Comparison of ENCODE assay signal across 3 cellular contexts in the genomic region with DNA sequence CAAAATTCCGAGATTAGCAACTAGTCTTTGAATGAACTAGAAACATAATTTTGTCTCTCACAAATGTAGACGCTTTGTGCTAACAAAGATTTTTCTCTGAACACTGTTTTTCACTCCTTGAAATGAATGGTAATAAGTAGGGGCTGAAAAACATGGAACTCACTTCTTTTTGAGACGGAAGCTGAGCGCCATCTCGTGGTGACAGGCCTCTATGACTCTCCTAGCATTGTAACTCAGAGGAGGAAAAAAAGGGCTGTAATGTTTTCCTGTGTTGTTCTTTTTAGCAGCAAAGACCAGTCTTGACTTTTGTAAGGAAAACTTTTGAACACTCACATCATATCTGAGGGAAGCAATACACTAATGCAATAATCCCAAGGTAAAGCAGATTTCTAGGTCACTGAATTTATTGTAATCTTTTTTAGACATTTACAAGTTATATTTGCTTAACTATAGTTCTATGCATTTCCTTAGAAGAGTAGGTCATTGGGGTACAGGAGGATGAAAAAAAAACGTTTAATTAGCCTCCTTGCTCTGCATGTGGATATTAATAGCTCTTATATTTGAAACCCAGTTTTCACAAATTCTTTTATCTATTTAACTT.
A peak's percentile ranks its signal among the peaks of the same experiment; 100 is the strongest.
TF ChIP-seq lines count a peak whose summit lies in the region.

No MANE protein-coding gene starts in this region.

TF ChIP-seq in A549, 52 proteins besides CTCF, POLR2A, EP300 and RAD21 (continued from another document):
- TF ChIP-seq, protein P1, sequence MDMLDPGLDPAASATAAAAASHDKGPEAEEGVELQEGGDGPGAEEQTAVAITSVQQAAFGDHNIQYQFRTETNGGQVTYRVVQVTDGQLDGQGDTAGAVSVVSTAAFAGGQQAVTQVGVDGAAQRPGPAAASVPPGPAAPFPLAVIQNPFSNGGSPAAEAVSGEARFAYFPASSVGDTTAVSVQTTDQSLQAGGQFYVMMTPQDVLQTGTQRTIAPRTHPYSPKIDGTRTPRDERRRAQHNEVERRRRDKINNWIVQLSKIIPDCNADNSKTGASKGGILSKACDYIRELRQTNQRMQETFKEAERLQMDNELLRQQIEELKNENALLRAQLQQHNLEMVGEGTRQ (IDR thresholded peaks at IDR 0.05) = no peak
- TF ChIP-seq HEYL (CRISPR knock-in tag; IDR thresholded peaks at IDR 0.05) = no peak

TF ChIP-seq in endothelial cell of umbilical vein, 7 proteins besides CTCF, POLR2A, EP300 and RAD21 (continued from another document):
- TF ChIP-seq MYC (IDR thresholded peaks at IDR 0.05; ENCODE audit: low read depth, low read length) (no peak), GATA2 (IDR thresholded peaks at IDR 0.05; ENCODE audit: insufficient read depth, insufficient read length, low read depth, low read length) (no peak)

TF ChIP-seq in neural cell, 6 proteins besides CTCF, POLR2A, EP300 and RAD21 (continued from another document):
- TF ChIP-seq REST (IDR thresholded peaks at IDR 0.05; ENCODE audit: borderline replicate concordance) = no peak
- no peak for TF ChIP-seq POLR2AphosphoS5 (IDR thresholded peaks at IDR 0.05)
- TF ChIP-seq SMC3 (conservative IDR thresholded peaks at IDR 0.05; ENCODE audit: poor library complexity) = peak; percentile 95
- TF ChIP-seq MXI1 (conservative IDR thresholded peaks at IDR 0.05; ENCODE audit: poor library complexity, severe bottlenecking) = no peak
- no peak for TF ChIP-seq EZH2 (IDR thresholded peaks at IDR 0.05; ENCODE audit: borderline replicate concordance, insufficient read depth, low read length, poor library complexity, severe bottlenecking)
